ENCODE assay signal across 13 cellular contexts in genomic region chr1:204443871-204444581, GRCh38. TPM values are rescaled to one million over a fixed set of nuclear protein-coding genes. Genes with fewer than 3 reads are reported as not detected.
DNase-seq lines count a peak whose midpoint lies in the region; ATAC-seq and TF ChIP-seq lines count a peak whose summit lies in the region.
"Had no signal": no experiment of that assay in that cellular context is flagged by ENCODE, and none has a peak within 500 bp of the region (broad histone marks: within the 10 kb centered on the region; RNA-seq: fewer than 3 reads in every experiment).

No MANE protein-coding gene starts in this region.

- TF ChIP-seq EP300 in sigmoid colon (IDR thresholded peaks at IDR 0.05) = no peak

- H3K27me3 ChIP-seq in thymus (ENCODE audit: control insufficient read depth, insufficient read depth) = no peaks in the 10 kb centered on the region
- no peaks in the 10 kb centered on the region for H3K27me3 ChIP-seq in sigmoid colon

- peak; percentile 64 to 75 for ATAC-seq in activated T-cell treated with anti-CD3 and anti-CD28 coated beads, Interleukin-2, amount 50 U/mL, for 4 hours

- H3K4me1 ChIP-seq in thymus (ENCODE audit: control insufficient read depth, insufficient read depth, low read length) = no peaks in the 10 kb centered on the region
- peaks cover 0 to 41% (median 28%) of the 10 kb centered on the region in 4 donors for H3K4me1 ChIP-seq in sigmoid colon

- TF ChIP-seq CTCF in sigmoid colon (IDR thresholded peaks at IDR 0.05) = no peak

- DNase-seq in activated T-cell treated with anti-CD3 and anti-CD28 coated beads, Interleukin-2, amount 50 U/mL, for 4 hours = no peak
- DNase-seq in activated T-cell treated with anti-CD3 and anti-CD28 coated beads, Interleukin-2, amount 50 U/mL, for 1 hour = no peak
- peak; percentile 55 for DNase-seq in kidney tubule cell (ENCODE audit: low spot score)
- no peak for DNase-seq in sigmoid colon
- DNase-seq in COLO668 (lab: John Stamatoyannopoulos, UW; ENCODE audit: unreplicated experiment) = no peak
- no peak for DNase-seq in anterior cingulate cortex (lab: John Stamatoyannopoulos, UW)
- DNase-seq: effector CD4-positive, alpha-beta T cell; EL; NCI-H1417 treated with DMSO at 0.1 percent for 48 hours; NK-92 treated with Interleukin-12 subunit alpha and Interleukin-12 subunit beta, amount 100 ng/mL, for 24 hours had no signal

- peaks cover 27% of the 10 kb centered on the region for H3K36me3 Mint-ChIP-seq in activated T-cell treated with anti-CD3 and anti-CD28 coated beads, Interleukin-2, amount 50 U/mL, for 4 hours (ENCODE audit: insufficient read depth)
- H3K36me3 Mint-ChIP-seq in activated naive CD4-positive, alpha-beta T cell treated with anti-CD3 and anti-CD28 coated beads, Interleukin-2, amount 50 U/mL, for 24 hours = peaks cover 23% of the 10 kb centered on the region

- H3K4me1 Mint-ChIP-seq in activated T-cell treated with anti-CD3 and anti-CD28 coated beads, Interleukin-2, amount 50 U/mL, for 4 hours (ENCODE audit: low read depth) = peaks cover 29% of the 10 kb centered on the region
- peaks cover 24% of the 10 kb centered on the region for H3K4me1 Mint-ChIP-seq in activated naive CD4-positive, alpha-beta T cell treated with anti-CD3 and anti-CD28 coated beads, Interleukin-2, amount 50 U/mL, for 24 hours

- 83% methylated on average over 11 of the region's 11 CpGs for WGBS in thymus
- WGBS in sigmoid colon, 2 donors = 81 to 82% methylated on average over 11 of the region's 11 CpGs

- H3K9me3 ChIP-seq in thymus (ENCODE audit: control insufficient read depth) (no peaks in the 10 kb centered on the region), sigmoid colon (no peaks in the 10 kb centered on the region)

- no peak for TF ChIP-seq POLR2A in sigmoid colon (IDR thresholded peaks at IDR 0.05)

- no peak overlapping the region for H3K4me3 Mint-ChIP-seq in activated T-cell treated with anti-CD3 and anti-CD28 coated beads, Interleukin-2, amount 50 U/mL, for 4 hours
- peak overlapping the region; percentile 66 for H3K4me3 Mint-ChIP-seq in activated naive CD4-positive, alpha-beta T cell treated with anti-CD3 and anti-CD28 coated beads, Interleukin-2, amount 50 U/mL, for 24 hours
- H3K4me3 Mint-ChIP-seq: natural killer cell treated with Interleukin-12 subunit alpha and Interleukin-12 subunit beta and Interleukin-15 and Interleukin-18, amount 100 ng/mL, for 72 hours had no signal

- H3K36me3 ChIP-seq in thymus (ENCODE audit: control insufficient read depth, insufficient read depth) = peaks cover 80% of the 10 kb centered on the region
- H3K36me3 ChIP-seq in sigmoid colon = peaks cover 3 to 67% (median 32%) of the 10 kb centered on the region in 4 donors

- H3K4me3 ChIP-seq in thymus (ENCODE audit: low read length) (no peak overlapping the region), sigmoid colon (no peak overlapping the region)

- peak overlapping the region; percentile 57 for H3K27ac ChIP-seq in thymus (ENCODE audit: low read depth)
- peak overlapping the region in 2 of 4 donors; percentile 89 to 91 for H3K27ac ChIP-seq in sigmoid colon

- no peaks in the 10 kb centered on the region for H3K27me3 Mint-ChIP-seq in activated T-cell treated with anti-CD3 and anti-CD28 coated beads, Interleukin-2, amount 50 U/mL, for 4 hours (ENCODE audit: low read depth)
- H3K27me3 Mint-ChIP-seq in activated naive CD4-positive, alpha-beta T cell treated with anti-CD3 and anti-CD28 coated beads, Interleukin-2, amount 50 U/mL, for 24 hours = no peaks in the 10 kb centered on the region
- H3K27me3 Mint-ChIP-seq: natural killer cell treated with Interleukin-12 subunit alpha and Interleukin-12 subunit beta and Interleukin-15 and Interleukin-18, amount 100 ng/mL, for 72 hours had no signal

- intact Hi-C loops in sigmoid colon (cut with DNase I) = no loop called here

- H3K27ac Mint-ChIP-seq in activated naive CD4-positive, alpha-beta T cell treated with anti-CD3 and anti-CD28 coated beads, Interleukin-2, amount 50 U/mL, for 24 hours = peak overlapping the region; percentile 88

- H3K9me3 Mint-ChIP-seq in activated T-cell treated with anti-CD3 and anti-CD28 coated beads, Interleukin-2, amount 50 U/mL, for 4 hours = no peaks in the 10 kb centered on the region
- H3K9me3 Mint-ChIP-seq in activated naive CD4-positive, alpha-beta T cell treated with anti-CD3 and anti-CD28 coated beads, Interleukin-2, amount 50 U/mL, for 24 hours = no peaks in the 10 kb centered on the region
- H3K9me3 Mint-ChIP-seq: natural killer cell treated with Interleukin-12 subunit alpha and Interleukin-12 subunit beta and Interleukin-15 and Interleukin-18, amount 100 ng/mL, for 72 hours had no signal

RNA-seq across cellular contexts. Expression of gene PPP1R15B, which starts 32.4 kb away (rescaled TPM):
- 10 to 100 TPM; 71.7 to 80.1 (median 72.9) TPM for total RNA-seq in activated T-cell treated with anti-CD3 and anti-CD28 coated beads, Interleukin-2, amount 50 U/mL, for 4 hours
- polyA plus RNA-seq in thymus (26.2 TPM), sigmoid colon (10 to 100 TPM in 1 of 3 donors, 1 to 10 TPM in 2; 9.0 to 31.3 (median 9.5) TPM)
- 10 to 100 TPM; 40.0 to 44.7 (median 42.9) TPM for total RNA-seq in sigmoid colon

RNA-seq across cellular contexts. Expression of gene PIK3C2B, which starts 50.6 kb away (rescaled TPM):
- total RNA-seq in activated T-cell treated with anti-CD3 and anti-CD28 coated beads, Interleukin-2, amount 50 U/mL, for 4 hours = 10 to 100 TPM; 13.6 to 18.1 (median 15.6) TPM
- polyA plus RNA-seq in thymus = 12.6 TPM
- total RNA-seq in sigmoid colon = 10 to 100 TPM in 3 of 4 donors, 1 to 10 TPM in 1; 9.2 to 29.9 (median 16.0) TPM
- 10 to 100 TPM; 11.4 to 47.6 (median 17.1) TPM for polyA plus RNA-seq in sigmoid colon
